In the genomic region with DNA sequence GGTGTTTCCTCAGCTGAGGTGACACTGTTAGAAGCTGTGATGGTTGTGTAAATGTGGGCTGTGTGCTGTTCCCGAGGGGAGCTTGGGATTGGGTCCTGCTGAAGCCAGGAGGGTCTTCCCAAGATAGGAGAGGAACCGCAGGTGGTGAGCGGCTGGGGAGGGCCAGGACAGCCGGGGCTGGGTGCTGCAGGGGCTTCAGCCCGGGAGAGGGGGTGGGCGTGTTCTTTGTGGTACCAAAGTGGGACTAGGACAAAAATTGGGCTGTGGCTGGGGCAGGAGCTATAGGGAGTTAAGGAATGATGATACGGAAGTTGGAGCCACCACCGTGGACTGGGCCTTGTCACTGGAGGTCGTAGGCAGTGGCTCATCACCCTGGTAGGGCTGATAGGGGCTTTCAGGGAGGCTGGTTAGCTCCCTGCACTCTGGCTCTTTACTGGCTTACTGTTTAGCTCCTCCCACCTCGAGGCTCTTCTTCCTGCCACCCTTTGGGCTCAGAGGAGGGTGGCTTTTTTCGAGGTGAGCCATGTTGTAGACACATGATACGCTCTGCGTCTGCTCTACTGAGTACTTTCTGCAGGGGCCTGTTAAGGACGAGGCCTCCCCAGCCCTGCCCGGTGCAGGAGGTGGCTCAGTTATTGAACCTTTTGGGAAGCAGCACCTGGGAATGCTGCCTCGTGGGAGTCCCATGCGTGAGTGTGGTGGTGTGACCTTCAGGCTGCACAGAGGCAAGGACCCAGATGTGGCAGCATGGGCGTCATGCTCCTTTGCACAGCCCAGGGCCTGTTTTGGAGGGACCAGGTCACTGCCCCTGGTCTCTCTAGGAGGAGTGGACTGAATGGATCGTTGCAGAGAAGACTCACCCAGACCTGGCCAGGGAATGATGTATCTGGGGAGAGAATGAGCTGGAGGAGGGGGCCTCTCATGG, we compare ENCODE assay signal across 23 cellular contexts. TPM values are rescaled to one million over a fixed set of nuclear protein-coding genes. Genes with fewer than 3 reads are reported as not detected.
A peak's percentile ranks its signal among the peaks of the same experiment; 100 is the strongest.
DNase-seq lines count a peak whose midpoint lies in the region; ATAC-seq and TF ChIP-seq lines count a peak whose summit lies in the region.
"Had no signal": no experiment of that assay in that cellular context is flagged by ENCODE, and none has a peak within 500 bp of the region (broad histone marks: within the 10 kb centered on the region; RNA-seq: fewer than 3 reads in every experiment).

No MANE protein-coding gene starts in this region.

- no peak for TF ChIP-seq POLR2A in esophagus muscularis mucosa (IDR thresholded peaks at IDR 0.05; ENCODE audit: low read depth)

- peaks cover 2% of the 10 kb centered on the region for H3K36me3 Mint-ChIP-seq in T-helper 17 cell (ENCODE audit: low read depth)
- peaks cover 25% of the 10 kb centered on the region for H3K36me3 Mint-ChIP-seq in glutamatergic neuron (ENCODE audit: unreplicated experiment)

- intact Hi-C loops in Right ventricle myocardium inferior (cut with DNase I): no loop called here
- intact Hi-C loops in esophagus muscularis mucosa (cut with DNase I): no loop called here

- H3K36me3 ChIP-seq in right atrium auricular region: peaks cover 46% of the 10 kb centered on the region
- peaks cover 34 to 87% (median 56%) of the 10 kb centered on the region in 4 donors for H3K36me3 ChIP-seq in esophagus muscularis mucosa

- H3K9me3 Mint-ChIP-seq in stimulated activated naive CD8-positive, alpha-beta T cell treated with anti-CD3 and anti-CD28 coated beads, Interleukin-15, amount 100 ng/mL, for 72 hours: no peaks in the 10 kb centered on the region
- H3K9me3 Mint-ChIP-seq in glutamatergic neuron (ENCODE audit: unreplicated experiment): peaks cover 3% of the 10 kb centered on the region
- H3K9me3 Mint-ChIP-seq: CD8-positive, alpha-beta memory T cell; memory B cell; naive B cell had no signal

- no peak for ATAC-seq in Right ventricle myocardium inferior
- no peak for ATAC-seq in T-helper 17 cell
- ATAC-seq in stimulated activated naive CD8-positive, alpha-beta T cell treated with anti-CD3 and anti-CD28 coated beads, Interleukin-15, amount 100 ng/mL, for 72 hours: peak; percentile 66
- ATAC-seq in GM21717 (IDR thresholded peaks at IDR 0.05; ENCODE audit: unreplicated experiment): no peak
- ATAC-seq: gastrocnemius medialis had no signal

- DNase-seq in right atrium auricular region (ENCODE audit: low spot score): peak; percentile 16
- no peak for DNase-seq in Right ventricle myocardium inferior (ENCODE audit: missing footprints)
- no peak for DNase-seq in T-helper 17 cell
- peak; percentile 66 for DNase-seq in esophagus muscularis mucosa (ENCODE audit: extremely low spot score)
- DNase-seq in stimulated activated naive CD8-positive, alpha-beta T cell treated with anti-CD3 and anti-CD28 coated beads, Interleukin-15, amount 100 ng/mL, for 72 hours: no peak
- DNase-seq in glutamatergic neuron: no peak
- no peak for DNase-seq in middle frontal gyrus (ENCODE audit: extremely low spot score, low spot score)
- DNase-seq: caudate nucleus; CD8-positive, alpha-beta memory T cell; DMS53; H7; Kasumi-1; naive B cell; NCI-H1048; NCI-H2029; SJCRH30; stimulated activated CD4-positive, alpha-beta T cell treated with anti-CD3 and anti-CD28 coated beads, Interleukin-1b, Interleukin-23, amount 100 ng/mL, for 48 hours; stimulated activated naive CD4-positive, alpha-beta T cell treated with Interleukin-2 at 50 U/mL for 16 hours; T-helper 1 cell; transverse colon had no signal

- no peaks in the 10 kb centered on the region for H3K9me3 ChIP-seq in right atrium auricular region
- H3K9me3 ChIP-seq in T-helper 17 cell (ENCODE audit: control insufficient read depth, low read length, poor library complexity, severe bottlenecking): no peaks in the 10 kb centered on the region
- H3K9me3 ChIP-seq in esophagus muscularis mucosa: no peaks in the 10 kb centered on the region
- H3K9me3 ChIP-seq: gastrocnemius medialis, SJCRH30, transverse colon had no signal

- H3K27me3 Mint-ChIP-seq in T-helper 17 cell (no peaks in the 10 kb centered on the region), glutamatergic neuron (ENCODE audit: unreplicated experiment) (peaks cover 6% of the 10 kb centered on the region)
- H3K27me3 Mint-ChIP-seq in stimulated activated naive CD8-positive, alpha-beta T cell treated with anti-CD3 and anti-CD28 coated beads, Interleukin-15, amount 100 ng/mL, for 72 hours: no peaks in the 10 kb centered on the region
- H3K27me3 Mint-ChIP-seq: CD8-positive, alpha-beta memory T cell; memory B cell; naive B cell had no signal

- whole genome bisulfite sequencing in esophagus muscularis mucosa: 86% methylated on average over 18 of the region's 19 CpGs

- H3K27ac ChIP-seq in right atrium auricular region: peak overlapping the region; percentile 74 to 91
- H3K27ac ChIP-seq in esophagus muscularis mucosa (replicated peaks in 1 of 4): peak overlapping the region in 1 of 4 donors; percentile 72
- H3K27ac ChIP-seq: SJCRH30 had no signal

- H3K4me1 Mint-ChIP-seq in T-helper 17 cell: peaks cover 7% of the 10 kb centered on the region
- H3K4me1 Mint-ChIP-seq in stimulated activated naive CD8-positive, alpha-beta T cell treated with anti-CD3 and anti-CD28 coated beads, Interleukin-15, amount 100 ng/mL, for 72 hours: peaks cover 17% of the 10 kb centered on the region
- H3K4me1 Mint-ChIP-seq in glutamatergic neuron (ENCODE audit: low read depth, unreplicated experiment): peaks cover 26% of the 10 kb centered on the region
- H3K4me1 Mint-ChIP-seq: memory B cell had no signal

- H3K4me1 ChIP-seq in right atrium auricular region (peaks cover 0 to 29% of the 10 kb centered on the region in 2 donors), esophagus muscularis mucosa (peaks cover 20 to 33% (median 27%) of the 10 kb centered on the region in 4 donors)
- H3K4me1 ChIP-seq: SJCRH30, transverse colon had no signal

- no peak for TF ChIP-seq CTCF in right atrium auricular region (IDR thresholded peaks at IDR 0.05)
- no peak for TF ChIP-seq CTCF in esophagus muscularis mucosa (IDR thresholded peaks at IDR 0.05)
- TF ChIP-seq CTCF in glutamatergic neuron (IDR thresholded peaks at IDR 0.05; ENCODE audit: partially characterized antibody, unreplicated experiment): no peak

- peak overlapping the region; percentile 29 for H3K27ac Mint-ChIP-seq in T-helper 17 cell
- H3K27ac Mint-ChIP-seq in stimulated activated naive CD8-positive, alpha-beta T cell treated with anti-CD3 and anti-CD28 coated beads, Interleukin-15, amount 100 ng/mL, for 72 hours: peak overlapping the region; percentile 58 to 97
- no peak overlapping the region for H3K27ac Mint-ChIP-seq in glutamatergic neuron (ENCODE audit: unreplicated experiment)
- H3K27ac Mint-ChIP-seq: memory B cell had no signal

- H3K4me3 ChIP-seq in right atrium auricular region: no peak overlapping the region
- H3K4me3 ChIP-seq in esophagus muscularis mucosa: no peak overlapping the region
- H3K4me3 ChIP-seq: gastrocnemius medialis, SJCRH30, transverse colon had no signal

- TF ChIP-seq EP300 in esophagus muscularis mucosa (IDR thresholded peaks at IDR 0.05): no peak

- no peaks in the 10 kb centered on the region for H3K27me3 ChIP-seq in right atrium auricular region
- no peaks in the 10 kb centered on the region for H3K27me3 ChIP-seq in esophagus muscularis mucosa
- H3K27me3 ChIP-seq: gastrocnemius medialis, SJCRH30, transverse colon had no signal

- no peak overlapping the region for H3K4me3 Mint-ChIP-seq in T-helper 17 cell
- H3K4me3 Mint-ChIP-seq in stimulated activated naive CD8-positive, alpha-beta T cell treated with anti-CD3 and anti-CD28 coated beads, Interleukin-15, amount 100 ng/mL, for 72 hours: no peak overlapping the region
- no peak overlapping the region for H3K4me3 Mint-ChIP-seq in glutamatergic neuron (ENCODE audit: unreplicated experiment)
- H3K4me3 Mint-ChIP-seq: memory B cell, naive B cell had no signal

RNA-seq across cellular contexts. Expression of a gene that starts 21.6 kb away (rescaled TPM):
- total RNA-seq in right atrium auricular region: 10 to 100 TPM; 32.3 to 43.6 TPM
- 57.5 TPM for total RNA-seq in Right ventricle myocardium inferior
- total RNA-seq in T-helper 17 cell: 10 to 100 TPM; 11.9 to 14.3 TPM
- total RNA-seq in esophagus muscularis mucosa: 10 to 100 TPM; 19.9 to 42.1 (median 33.9) TPM
- 36.1 TPM for total RNA-seq in glutamatergic neuron (ENCODE audit: unreplicated experiment)

Comparison
In these comparisons a context has a peak if more than half of its experiments do, and no peak if none do; other contexts are left out.
1. DNase-seq: peak in right atrium auricular region (single experiment) and esophagus muscularis mucosa (single experiment); none in Right ventricle myocardium inferior (single experiment), T-helper 17 cell (0 of 3), stimulated activated naive CD8-positive, alpha-beta T cell treated with anti-CD3 and anti-CD28 coated beads, Interleukin-15, amount 100 ng/mL, for 72 hours (0 of 2), glutamatergic neuron (single experiment) and middle frontal gyrus (single experiment).